In genomic region chr19:1109032-1109541, GRCh38 we compare ENCODE assay signal across 23 cellular contexts.
"Had no signal": no experiment of that assay in that cellular context is flagged by ENCODE, and none has a peak within 500 bp of the region (broad histone marks: within the 10 kb centered on the region; RNA-seq: fewer than 3 reads in every experiment).

No MANE protein-coding gene starts in this region.

- H3K27me3 Mint-ChIP-seq: activated B cell treated with CpG ODN at 0.5 μM for 24 hours; activated CD8-positive, alpha-beta T cell treated with anti-CD3 and anti-CD28 coated beads for 36 hours; naive B cell had no signal

- H3K4me3 Mint-ChIP-seq: activated B cell treated with CpG ODN at 0.5 μM for 24 hours; activated CD8-positive, alpha-beta T cell treated with anti-CD3 and anti-CD28 coated beads for 36 hours; mesothelial cell of epicardium; naive B cell; nephron progenitor cell; T-helper 2 cell treated with Interferon-gamma antibody and Interleukin-4, amounts not matched to agents 5 μg/mL and 100 μg/mL, for 36 hours had no signal

- FAIRE-seq: colon, endometrium, frontal cortex, islet of Langerhans, pancreas had no signal

- H3K27ac Mint-ChIP-seq: activated B cell treated with CpG ODN at 0.5 μM for 24 hours; activated CD8-positive, alpha-beta T cell treated with anti-CD3 and anti-CD28 coated beads for 36 hours; activated naive CD4-positive, alpha-beta T cell treated with anti-CD3 and anti-CD28 coated beads, Interleukin-2, amount 50 U/mL, for 72 hours; activated T-helper 2 cell treated with anti-CD3 and anti-CD28 coated beads, Interferon-gamma antibody, Interleukin-2, Interleukin-4, amounts not matched to agents 10 μg/mL and 5 μg/mL and 100 μg/mL, durations not matched to agents 14 hours and 24 hours and 36 hours; mesothelial cell of epicardium; naive B cell; nephron progenitor cell; T-helper 2 cell treated with Interferon-gamma antibody and Interleukin-4, amounts not matched to agents 5 μg/mL and 100 μg/mL, for 36 hours had no signal

- H3K9me3 ChIP-seq: left ventricle myocardium inferior, pancreas, psoas muscle, testis, transverse colon had no signal

- DNase-seq: activated B cell treated with CpG ODN at 0.5 μM for 24 hours; activated CD4-positive, alpha-beta T cell treated with anti-CD3 and anti-CD28 coated beads, Interleukin-2, amount 50 U/mL, for 1 hour; activated CD8-positive, alpha-beta T cell treated with anti-CD3 and anti-CD28 coated beads for 36 hours; activated T-cell treated with anti-CD3 and anti-CD28 coated beads, Interleukin-2, amount 50 U/mL, for 48 hours; dermis blood vessel endothelial cell; effector CD8-positive, alpha-beta T cell; glutamatergic neuron; left ventricle myocardium inferior; naive B cell; nephron progenitor cell; stimulated activated naive CD8-positive, alpha-beta T cell treated with anti-CD3 and anti-CD28 coated beads, Interleukin-15, Interleukin-2, amounts not matched to agents 100 U/mL and 50 U/mL, for 24 hours; testis; transverse colon had no signal

- ATAC-seq: activated CD8-positive, alpha-beta T cell treated with anti-CD3 and anti-CD28 coated beads for 36 hours; pancreas; psoas muscle; stimulated activated naive CD8-positive, alpha-beta T cell treated with anti-CD3 and anti-CD28 coated beads, Interleukin-15, Interleukin-2, amounts not matched to agents 100 U/mL and 50 U/mL, for 24 hours had no signal

- H3K9me3 Mint-ChIP-seq: activated B cell treated with CpG ODN at 0.5 μM for 24 hours; activated CD8-positive, alpha-beta T cell treated with anti-CD3 and anti-CD28 coated beads for 36 hours; activated naive CD4-positive, alpha-beta T cell treated with anti-CD3 and anti-CD28 coated beads, Interleukin-2, amount 50 U/mL, for 72 hours; activated T-helper 2 cell treated with anti-CD3 and anti-CD28 coated beads, Interferon-gamma antibody, Interleukin-2, Interleukin-4, amounts not matched to agents 10 μg/mL and 5 μg/mL and 100 μg/mL, durations not matched to agents 14 hours and 24 hours and 36 hours; mesothelial cell of epicardium; naive B cell; nephron progenitor cell; T-helper 2 cell treated with Interferon-gamma antibody and Interleukin-4, amounts not matched to agents 5 μg/mL and 100 μg/mL, for 36 hours had no signal

- H3K4me3 ChIP-seq: left ventricle myocardium inferior, pancreas, psoas muscle, transverse colon had no signal

- H3K27me3 ChIP-seq: pancreas, testis, transverse colon had no signal

- H3K27ac ChIP-seq: left ventricle myocardium inferior, pancreas, psoas muscle, testis, transverse colon had no signal

- H3K36me3 Mint-ChIP-seq: activated naive CD4-positive, alpha-beta T cell treated with anti-CD3 and anti-CD28 coated beads, Interleukin-2, amount 50 U/mL, for 72 hours; mesothelial cell of epicardium; naive B cell had no signal
